In genomic region chr9:120791161-120791560, GRCh38 we compare ENCODE assay signal across 10 cellular contexts. TPM values are rescaled to one million over a fixed set of nuclear protein-coding genes. Genes with fewer than 3 reads are reported as not detected.
A peak's percentile ranks its signal among the peaks of the same experiment; 100 is the strongest.
DNase-seq lines count a peak whose midpoint lies in the region; ATAC-seq and TF ChIP-seq lines count a peak whose summit lies in the region.
"Had no signal": no experiment of that assay in that cellular context is flagged by ENCODE, and none has a peak within 500 bp of the region (broad histone marks: within the 10 kb centered on the region; RNA-seq: fewer than 3 reads in every experiment).

No MANE protein-coding gene starts in this region.

- no peak for DNase-seq in activated naive CD4-positive, alpha-beta T cell treated with anti-CD3 and anti-CD28 coated beads for 36 hours
- no peak for DNase-seq in activated naive CD4-positive, alpha-beta T cell treated with anti-CD3 and anti-CD28 coated beads, Interleukin-2, amount 50 U/mL, for 72 hours (ENCODE audit: low spot score in 2 of 2)
- DNase-seq in T-cell (no peak), epithelial cell of proximal tubule (ENCODE audit: low read depth) (no peak), NCI-H1436 treated with DMSO at 0.1 percent for 48 hours (lab: John Stamatoyannopoulos, UW) (no peak), head of caudate nucleus (no peak)
- DNase-seq: substantia nigra had no signal

- no peak overlapping the region for H3K9ac ChIP-seq in skeletal muscle satellite cell (ENCODE audit: low read depth, low read length)

- H3K36me3 ChIP-seq in skeletal muscle satellite cell (ENCODE audit: insufficient read depth, low read length) = peaks cover 23% of the 10 kb centered on the region

- no peaks in the 10 kb centered on the region for H3K9me3 Mint-ChIP-seq in activated naive CD4-positive, alpha-beta T cell treated with anti-CD3 and anti-CD28 coated beads for 36 hours
- H3K9me3 Mint-ChIP-seq in activated naive CD4-positive, alpha-beta T cell treated with anti-CD3 and anti-CD28 coated beads, Interleukin-2, amount 50 U/mL, for 72 hours = peaks cover 0 to 3% of the 10 kb centered on the region in 2 donors
- no peaks in the 10 kb centered on the region for H3K9me3 Mint-ChIP-seq in T-cell

- POLR2A ChIA-PET in T-cell (lab: Charles Lee) = interaction anchor here in 1 of 2 donors (0.6 kb wide), 2 partner anchors 34 to 194 kb away, joined by 10 read pairs; no protein-coding TSS in a partner anchor

- H3K4me3 Mint-ChIP-seq in activated naive CD4-positive, alpha-beta T cell treated with anti-CD3 and anti-CD28 coated beads for 36 hours = no peak overlapping the region
- H3K4me3 Mint-ChIP-seq in T-cell = peak overlapping the region; percentile 51 to 89 (median 88)

- peak overlapping the region; percentile 80 for H3K4me3 ChIP-seq in epithelial cell of proximal tubule (ENCODE audit: low read depth, low read length)
- peak overlapping the region; percentile 7 for H3K4me3 ChIP-seq in skeletal muscle satellite cell (ENCODE audit: low read length)

- CTCF ChIA-PET in activated naive CD4-positive, alpha-beta T cell treated with anti-CD3 and anti-CD28 coated beads for 36 hours (lab: Charles Lee) = interaction anchor here (0.5 to 0.6 kb wide), 2 partner anchors 33 to 243 kb away, joined by 3 read pairs; no protein-coding TSS in a partner anchor
- CTCF ChIA-PET in T-cell (lab: Charles Lee) = no interaction called here

- peak overlapping the region; percentile 36 for H3K27ac Mint-ChIP-seq in activated naive CD4-positive, alpha-beta T cell treated with anti-CD3 and anti-CD28 coated beads for 36 hours
- H3K27ac Mint-ChIP-seq in activated naive CD4-positive, alpha-beta T cell treated with anti-CD3 and anti-CD28 coated beads, Interleukin-2, amount 50 U/mL, for 72 hours = peak overlapping the region in 1 of 2 donors; percentile 93
- peak overlapping the region in 1 of 2 donors; percentile 71 for H3K27ac Mint-ChIP-seq in T-cell

- H3K4me2 ChIP-seq in skeletal muscle satellite cell (ENCODE audit: low read length) = peak overlapping the region; percentile 88

- no peaks in the 10 kb centered on the region for H3K27me3 Mint-ChIP-seq in activated naive CD4-positive, alpha-beta T cell treated with anti-CD3 and anti-CD28 coated beads for 36 hours (ENCODE audit: low read depth)
- H3K27me3 Mint-ChIP-seq in T-cell = no peaks in the 10 kb centered on the region

- ATAC-seq in activated naive CD4-positive, alpha-beta T cell treated with anti-CD3 and anti-CD28 coated beads, Interleukin-2, amount 50 U/mL, for 72 hours = no peak
- ATAC-seq in T-cell (replicated peaks in 1 of 4) (no peak), HG03108 (IDR thresholded peaks at IDR 0.05; ENCODE audit: unreplicated experiment) (no peak)
- ATAC-seq: esophagus mucosa had no signal

- peaks cover 60% of the 10 kb centered on the region for H3K4me1 Mint-ChIP-seq in activated naive CD4-positive, alpha-beta T cell treated with anti-CD3 and anti-CD28 coated beads for 36 hours (ENCODE audit: low read depth)
- peaks cover 73 to 75% (median 74%) of the 10 kb centered on the region in 3 donors for H3K4me1 Mint-ChIP-seq in T-cell

- no peaks in the 10 kb centered on the region for H3K27me3 ChIP-seq in skeletal muscle satellite cell (ENCODE audit: control insufficient read depth, insufficient read depth, low read length)

- H3K4me1 ChIP-seq in skeletal muscle satellite cell (ENCODE audit: control insufficient read depth, insufficient read depth, low read length) = peaks cover 19% of the 10 kb centered on the region

- H3K36me3 Mint-ChIP-seq in activated naive CD4-positive, alpha-beta T cell treated with anti-CD3 and anti-CD28 coated beads for 36 hours (ENCODE audit: low read depth) = peaks cover 23% of the 10 kb centered on the region
- peaks cover 15 to 44% of the 10 kb centered on the region in 2 donors for H3K36me3 Mint-ChIP-seq in activated naive CD4-positive, alpha-beta T cell treated with anti-CD3 and anti-CD28 coated beads, Interleukin-2, amount 50 U/mL, for 72 hours
- peaks cover 23% of the 10 kb centered on the region for H3K36me3 Mint-ChIP-seq in T-cell

- H3K9me3 ChIP-seq in skeletal muscle satellite cell (replicated peaks; ENCODE audit: low read length) = no peaks in the 10 kb centered on the region

- intact Hi-C loops in activated naive CD4-positive, alpha-beta T cell treated with anti-CD3 and anti-CD28 coated beads for 36 hours (cut with micrococcal nuclease) = loop anchor here (5.0 kb wide), 1 partner anchor 79 kb away; the partner anchor contains the start of gene MEGF9
- intact Hi-C loops in head of caudate nucleus (cut with DNase I) = loop anchor here (5.0 kb wide), 2 partner anchors 51 to 74 kb away; partner anchors contain the start of gene PSMD5

- TF ChIP-seq CTCF in epithelial cell of proximal tubule (conservative IDR thresholded peaks at IDR 0.05; ENCODE audit: low read depth, low read length) = no peak

RNA-seq across cellular contexts. Expression of gene FBXW2, which starts 2.1 kb away (rescaled TPM):
- 10 to 100 TPM; 60.8 to 64.4 TPM for total RNA-seq in activated naive CD4-positive, alpha-beta T cell treated with anti-CD3 and anti-CD28 coated beads for 36 hours
- 10 to 100 TPM; 69.9 to 70.2 TPM for total RNA-seq in activated naive CD4-positive, alpha-beta T cell treated with anti-CD3 and anti-CD28 coated beads, Interleukin-2, amount 50 U/mL, for 72 hours
- 10 to 100 TPM; 70.3 to 78.3 (median 74.3) TPM for total RNA-seq in T-cell
- total RNA-seq in epithelial cell of proximal tubule = 24.0 and 28.1 TPM in 2 replicates
- 22.5 and 24.1 TPM in 2 replicates for total RNA-seq in skeletal muscle satellite cell (2012; rRNA removed)

RNA-seq across cellular contexts. Expression of gene PSMD5, which starts 51.6 kb away (rescaled TPM):
- total RNA-seq in activated naive CD4-positive, alpha-beta T cell treated with anti-CD3 and anti-CD28 coated beads for 36 hours = 10 to 100 TPM; 62.1 to 63.5 TPM
- 10 to 100 TPM; 74.9 to 75.2 TPM for total RNA-seq in activated naive CD4-positive, alpha-beta T cell treated with anti-CD3 and anti-CD28 coated beads, Interleukin-2, amount 50 U/mL, for 72 hours
- total RNA-seq in T-cell (10 to 100 TPM; 27.5 to 55.2 (median 47.7) TPM), epithelial cell of proximal tubule (31.4 and 42.1 TPM in 2 replicates)
- total RNA-seq in skeletal muscle satellite cell (2012; rRNA removed) = 30.7 and 33.0 TPM in 2 replicates
